Comparison of ENCODE assay signal across 2 cellular contexts in genomic region chr10:1089017-1089689, GRCh38.
TF ChIP-seq lines count a peak whose summit lies in the region.

No MANE protein-coding gene starts in this region.

TF ChIP-seq in HCT116, 20 proteins besides CTCF, POLR2A, EP300 and RAD21:
- TF ChIP-seq ZNF274 (IDR thresholded peaks at IDR 0.05; ENCODE audit: low read depth, low read length) (no peak), FOSL1 (IDR thresholded peaks at IDR 0.05; ENCODE audit: low read depth) (no peak), SP1 (IDR thresholded peaks at IDR 0.05; ENCODE audit: low read depth) (no peak), YY1 (IDR thresholded peaks at IDR 0.05; ENCODE audit: extremely low read depth, insufficient replicate concordance, low read depth, low read length) (no peak), MAX (IDR thresholded peaks at IDR 0.05) (no peak), SIN3A (IDR thresholded peaks at IDR 0.05; ENCODE audit: low read depth) (no peak), EGR1 (IDR thresholded peaks at IDR 0.05; ENCODE audit: low read depth) (no peak), ATF3 (IDR thresholded peaks at IDR 0.05) (no peak), EZH2 (IDR thresholded peaks at IDR 0.05) (no peak), CBX3 (IDR thresholded peaks at IDR 0.05; ENCODE audit: low read depth) (no peak), CEBPB (IDR thresholded peaks at IDR 0.05; ENCODE audit: low read depth) (no peak)
- TF ChIP-seq, protein P1, sequence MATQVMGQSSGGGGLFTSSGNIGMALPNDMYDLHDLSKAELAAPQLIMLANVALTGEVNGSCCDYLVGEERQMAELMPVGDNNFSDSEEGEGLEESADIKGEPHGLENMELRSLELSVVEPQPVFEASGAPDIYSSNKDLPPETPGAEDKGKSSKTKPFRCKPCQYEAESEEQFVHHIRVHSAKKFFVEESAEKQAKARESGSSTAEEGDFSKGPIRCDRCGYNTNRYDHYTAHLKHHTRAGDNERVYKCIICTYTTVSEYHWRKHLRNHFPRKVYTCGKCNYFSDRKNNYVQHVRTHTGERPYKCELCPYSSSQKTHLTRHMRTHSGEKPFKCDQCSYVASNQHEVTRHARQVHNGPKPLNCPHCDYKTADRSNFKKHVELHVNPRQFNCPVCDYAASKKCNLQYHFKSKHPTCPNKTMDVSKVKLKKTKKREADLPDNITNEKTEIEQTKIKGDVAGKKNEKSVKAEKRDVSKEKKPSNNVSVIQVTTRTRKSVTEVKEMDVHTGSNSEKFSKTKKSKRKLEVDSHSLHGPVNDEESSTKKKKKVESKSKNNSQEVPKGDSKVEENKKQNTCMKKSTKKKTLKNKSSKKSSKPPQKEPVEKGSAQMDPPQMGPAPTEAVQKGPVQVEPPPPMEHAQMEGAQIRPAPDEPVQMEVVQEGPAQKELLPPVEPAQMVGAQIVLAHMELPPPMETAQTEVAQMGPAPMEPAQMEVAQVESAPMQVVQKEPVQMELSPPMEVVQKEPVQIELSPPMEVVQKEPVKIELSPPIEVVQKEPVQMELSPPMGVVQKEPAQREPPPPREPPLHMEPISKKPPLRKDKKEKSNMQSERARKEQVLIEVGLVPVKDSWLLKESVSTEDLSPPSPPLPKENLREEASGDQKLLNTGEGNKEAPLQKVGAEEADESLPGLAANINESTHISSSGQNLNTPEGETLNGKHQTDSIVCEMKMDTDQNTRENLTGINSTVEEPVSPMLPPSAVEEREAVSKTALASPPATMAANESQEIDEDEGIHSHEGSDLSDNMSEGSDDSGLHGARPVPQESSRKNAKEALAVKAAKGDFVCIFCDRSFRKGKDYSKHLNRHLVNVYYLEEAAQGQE (IDR thresholded peaks at IDR 0.05; ENCODE audit: low read depth) = no peak

TF ChIP-seq in H1, 55 proteins besides CTCF, POLR2A, EP300 and RAD21:
- TF ChIP-seq EZH2 (IDR thresholded peaks at IDR 0.05; ENCODE audit: low read depth, low read length, severe bottlenecking) (no peak), RNF2 (IDR thresholded peaks at IDR 0.05; ENCODE audit: borderline replicate concordance, low read depth, low read length, missing control alignments, poor library complexity, severe bottlenecking) (no peak), ATF2 (IDR thresholded peaks at IDR 0.05; ENCODE audit: low read length) (no peak), MAFK (IDR thresholded peaks at IDR 0.05; ENCODE audit: low read depth, low read length) (no peak), JUN (IDR thresholded peaks at IDR 0.05; ENCODE audit: low read depth, low read length) (no peak), BCL11A (IDR thresholded peaks at IDR 0.05; ENCODE audit: low read depth in 2 of 2, low read length in 2 of 2) (no peak), JUND (IDR thresholded peaks at IDR 0.05; ENCODE audit: low read length) (no peak), NRF1 (IDR thresholded peaks at IDR 0.05; ENCODE audit: low read depth, low read length) (no peak), MAX (IDR thresholded peaks at IDR 0.05) (no peak)
